In genomic region chr16:87389245-87389644, GRCh38 we compare ENCODE assay signal across 8 cellular contexts. TPM values are rescaled to one million over a fixed set of nuclear protein-coding genes. Genes with fewer than 3 reads are reported as not detected.
DNase-seq lines count a peak whose midpoint lies in the region; ATAC-seq and TF ChIP-seq lines count a peak whose summit lies in the region.

No MANE protein-coding gene starts in this region.

- peak overlapping the region; percentile 28 for H3K27ac ChIP-seq in CD4-positive, alpha-beta memory T cell (ENCODE audit: low read depth, low read length)
- H3K27ac ChIP-seq in mammary epithelial cell (ENCODE audit: insufficient read depth, low read depth, low read length) (peak overlapping the region; percentile 62), neural progenitor cell (no peak overlapping the region)

- no TSS peak for BruUV-seq in mammary epithelial cell (replicated peaks; lab: Mats Ljungman, UMichigan)

- H3F3A ChIP-seq in neural progenitor cell (ENCODE audit: low read depth) = peaks cover 34% of the 10 kb centered on the region

- H3K9ac ChIP-seq in mammary epithelial cell (ENCODE audit: insufficient read depth, low read length) (no peak overlapping the region), neural progenitor cell (no peak overlapping the region)

- H4K20me1 ChIP-seq in mammary epithelial cell (ENCODE audit: insufficient read depth, low read length) (no peaks in the 10 kb centered on the region), neural progenitor cell (ENCODE audit: low read depth) (peaks cover 15% of the 10 kb centered on the region)

- H3K4me3 Mint-ChIP-seq in CD4-positive, alpha-beta memory T cell = peak overlapping the region in 2 of 8 donors; percentile 10 to 15
- H3K4me3 Mint-ChIP-seq in neural progenitor cell = no peak overlapping the region

- H3K4me3 ChIP-seq in CD4-positive, alpha-beta memory T cell (ENCODE audit: low read length in 2 of 2) = no peak overlapping the region
- H3K4me3 ChIP-seq in mammary epithelial cell (replicated peaks in 1 of 3; ENCODE audit: insufficient read depth in 1 of 3, low read depth in 2 of 3, low read length in 3 of 3) = no peak overlapping the region
- no peak overlapping the region for H3K4me3 ChIP-seq in neural progenitor cell

- DNase-seq in CD4-positive, alpha-beta memory T cell = no peak
- peak; percentile 93 for DNase-seq in NCI-H2171 treated with DMSO at 0.1 percent for 48 hours (lab: John Stamatoyannopoulos, UW)
- no peak for DNase-seq in mammary epithelial cell
- DNase-seq in neural progenitor cell (ENCODE audit: low spot score) = no peak
- no peak for DNase-seq in EL

- ATAC-seq in GM21423 (IDR thresholded peaks at IDR 0.05; ENCODE audit: unreplicated experiment) (no peak), HG03571 (IDR thresholded peaks at IDR 0.05; ENCODE audit: unreplicated experiment) (no peak), GM21526 (IDR thresholded peaks at IDR 0.05; ENCODE audit: low FRiP score, unreplicated experiment) (no peak)

- POLR2A ChIA-PET in CD4-positive, alpha-beta memory T cell (lab: Charles Lee; ENCODE audit: partially characterized antibody) = interaction anchor here (0.9 to 3.8 kb wide), 3 partner anchors 10 to 72 kb away, joined by 3 to 40 read pairs (median 3); partner anchors contain the start of gene C16orf95

- H2AFZ ChIP-seq in mammary epithelial cell (ENCODE audit: low read depth, low read length) (no peak overlapping the region), neural progenitor cell (replicated peaks) (no peak overlapping the region)

- H3K4me1 ChIP-seq in CD4-positive, alpha-beta memory T cell (ENCODE audit: insufficient read depth, low read length) = peaks cover 55% of the 10 kb centered on the region
- peaks cover 36% of the 10 kb centered on the region for H3K4me1 ChIP-seq in mammary epithelial cell (ENCODE audit: insufficient read depth, low read length)
- H3K4me1 ChIP-seq in neural progenitor cell = peaks cover 14% of the 10 kb centered on the region

- CTCF ChIA-PET in CD4-positive, alpha-beta memory T cell (lab: Charles Lee; ENCODE audit: partially characterized antibody) = interaction anchor here (1.2 to 2.1 kb wide), 4 partner anchors 67 to 247 kb away, joined by 3 to 8 read pairs (median 7); partner anchors contain the start of gene C16orf95
- CTCF ChIA-PET in mammary epithelial cell (lab: Charles Lee; ENCODE audit: low non-redundant PET) = no interaction called here

- in situ Hi-C loops in mammary epithelial cell (cut with MboI; ENCODE audit: low sequenced_read_pairs in 2 of 2) = loop anchor here in 1 of 2 donors (25.0 kb wide), 1 partner anchor 827 kb away; the partner anchor contains the start of genes FOXC2 and MTHFSD

- 81% methylated on average over 5 of the region's 5 CpGs for WGBS in mammary epithelial cell (ENCODE audit: low coverage, missing lambda C conversion rate)

- H3K9me3 ChIP-seq in CD4-positive, alpha-beta memory T cell (ENCODE audit: control insufficient read depth in 1 of 2, low read length in 2 of 2) = no peaks in the 10 kb centered on the region
- no peaks in the 10 kb centered on the region for H3K9me3 ChIP-seq in mammary epithelial cell (replicated peaks; ENCODE audit: insufficient read depth, low read length)
- H3K9me3 ChIP-seq in neural progenitor cell (ENCODE audit: low read depth) = no peaks in the 10 kb centered on the region

- peaks cover 32 to 68% (median 47%) of the 10 kb centered on the region in 4 donors for H3K4me1 Mint-ChIP-seq in CD4-positive, alpha-beta memory T cell
- peaks cover 47% of the 10 kb centered on the region for H3K4me1 Mint-ChIP-seq in neural progenitor cell

- no peaks in the 10 kb centered on the region for H3K36me3 ChIP-seq in CD4-positive, alpha-beta memory T cell (ENCODE audit: insufficient read depth, low read length)
- H3K36me3 ChIP-seq in mammary epithelial cell (ENCODE audit: insufficient read depth, low read length) = no peaks in the 10 kb centered on the region
- no peaks in the 10 kb centered on the region for H3K36me3 ChIP-seq in neural progenitor cell

- H3K79me2 ChIP-seq in mammary epithelial cell (ENCODE audit: insufficient read depth, low read length) (peaks cover 21% of the 10 kb centered on the region), neural progenitor cell (ENCODE audit: low read depth) (peaks cover 15% of the 10 kb centered on the region)

- peaks cover 0 to 12% of the 10 kb centered on the region in 2 donors for H3K36me3 Mint-ChIP-seq in CD4-positive, alpha-beta memory T cell
- peaks cover 2% of the 10 kb centered on the region for H3K36me3 Mint-ChIP-seq in neural progenitor cell

- dilution Hi-C loops in mammary epithelial cell (cut with HindIII; ENCODE audit: low sequenced_read_pairs) = loop anchor here (10.0 kb wide), 1 partner anchor 834 kb away; the partner anchor contains the start of gene MTHFSD

- peak overlapping the region in 6 of 7 donors; percentile 57 to 91 (median 81) for H3K27ac Mint-ChIP-seq in CD4-positive, alpha-beta memory T cell
- H3K27ac Mint-ChIP-seq in neural progenitor cell = peak overlapping the region; percentile 38

- H3K9me3 Mint-ChIP-seq in CD4-positive, alpha-beta memory T cell = no peaks in the 10 kb centered on the region
- H3K9me3 Mint-ChIP-seq in neural progenitor cell = no peaks in the 10 kb centered on the region

- intact Hi-C loops in CD4-positive, alpha-beta memory T cell (cut with micrococcal nuclease) = no loop called here
- intact Hi-C loops in mammary epithelial cell (cut with micrococcal nuclease) = loop anchor here (10.0 kb wide), 1 partner anchor 724 kb away; no protein-coding TSS in a partner anchor

- no peak for TF ChIP-seq CTCF in mammary epithelial cell (conservative IDR thresholded peaks at IDR 0.05 in 1 of 2, IDR thresholded peaks at IDR 0.05 in 1 of 2; ENCODE audit: extremely low read depth in 1 of 2, insufficient read depth in 1 of 2, low read depth in 1 of 2, low read length in 2 of 2)
- TF ChIP-seq CTCF in neural progenitor cell (IDR thresholded peaks at IDR 0.05) = no peak

- no peaks in the 10 kb centered on the region for H3K27me3 ChIP-seq in CD4-positive, alpha-beta memory T cell (ENCODE audit: insufficient read depth, low read length)
- no peaks in the 10 kb centered on the region for H3K27me3 ChIP-seq in mammary epithelial cell (ENCODE audit: insufficient read depth, low read length)
- no peaks in the 10 kb centered on the region for H3K27me3 ChIP-seq in neural progenitor cell

- H3K27me3 Mint-ChIP-seq in CD4-positive, alpha-beta memory T cell = no peaks in the 10 kb centered on the region
- no peaks in the 10 kb centered on the region for H3K27me3 Mint-ChIP-seq in neural progenitor cell (ENCODE audit: insufficient read depth, low read depth)

- H3K4me2 ChIP-seq in mammary epithelial cell (ENCODE audit: insufficient read depth, low read depth, low read length) (no peak overlapping the region), neural progenitor cell (no peak overlapping the region)

RNA-seq across cellular contexts. Expression of gene MAP1LC3B, which starts 2.9 kb away (rescaled TPM):
- total RNA-seq in CD4-positive, alpha-beta memory T cell = 10 to 100 TPM; 67.2 to 72.1 TPM
- polyA plus RNA-seq in CD4-positive, alpha-beta memory T cell = 100 to 1,000 TPM; 133 to 172 TPM
- total RNA-seq in mammary epithelial cell (100 to 1,000 TPM in 1 of 2 donors, 10 to 100 TPM in 1; 78.5 to 104 TPM), neural progenitor cell (ENCODE audit: low replicate concordance) (32.5 and 39.1 TPM in 2 replicates)
- 17.9 TPM for polyA plus RNA-seq in mammary epithelial cell
- polyA minus RNA-seq in mammary epithelial cell = 48.4 TPM

RNA-seq across cellular contexts. Expression of gene FBXO31, which starts 5.7 kb away (rescaled TPM):
- 10 to 100 TPM; 44.2 to 44.6 TPM for total RNA-seq in CD4-positive, alpha-beta memory T cell
- polyA plus RNA-seq in CD4-positive, alpha-beta memory T cell = 10 to 100 TPM; 22.9 to 24.8 TPM
- total RNA-seq in mammary epithelial cell = 10 to 100 TPM; 31.2 to 36.1 TPM
- polyA plus RNA-seq in mammary epithelial cell = 14.5 TPM
- polyA minus RNA-seq in mammary epithelial cell = 25.3 TPM
- total RNA-seq in neural progenitor cell (ENCODE audit: low replicate concordance) = 5.8 and 19.8 TPM in 2 replicates
